ENCODE assay signal across 8 cellular contexts in the genomic region with DNA sequence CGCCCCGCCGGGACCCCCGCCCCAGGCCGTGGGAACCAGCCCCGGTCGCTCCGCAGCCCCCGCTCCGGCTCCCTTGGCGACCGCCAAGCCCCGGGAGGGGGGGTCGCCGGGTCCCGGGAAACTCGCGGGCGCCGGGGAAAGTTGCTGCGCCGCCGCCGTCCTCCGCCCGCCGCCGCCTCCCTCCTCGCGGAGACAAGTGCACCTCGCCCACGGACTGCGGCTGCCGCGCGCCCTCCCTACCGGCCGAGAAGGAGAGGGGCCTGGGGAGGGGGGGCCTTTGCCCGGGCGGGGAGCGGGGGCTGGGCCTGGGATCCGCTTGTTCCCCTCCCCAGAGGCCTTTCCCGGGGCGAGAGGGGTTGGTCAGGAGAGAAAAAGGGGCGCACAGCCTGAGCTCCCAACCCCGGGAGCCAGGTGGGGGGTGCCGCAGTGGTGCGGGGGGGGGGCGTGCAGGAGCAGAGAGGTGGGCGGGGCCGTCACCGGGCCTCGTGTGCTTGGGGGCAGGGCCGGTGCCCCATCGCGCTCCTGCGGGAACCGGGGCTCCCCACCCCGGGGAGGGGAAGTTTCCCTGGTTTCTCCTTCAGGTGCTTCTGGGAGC. TPM values are rescaled to one million over a fixed set of nuclear protein-coding genes. Genes with fewer than 3 reads are reported as not detected.
A peak's percentile ranks its signal among the peaks of the same experiment; 100 is the strongest.
DNase-seq lines count a peak whose midpoint lies in the region; ATAC-seq, FAIRE-seq and TF ChIP-seq lines count a peak whose summit lies in the region.
"Had no signal": no experiment of that assay in that cellular context is flagged by ENCODE, and none has a peak within 500 bp of the region (broad histone marks: within the 10 kb centered on the region; RNA-seq: fewer than 3 reads in every experiment).

No MANE protein-coding gene starts in this region.

- H3K9me3 ChIP-seq in H9 (ENCODE audit: control insufficient read depth, low read depth, low read length) (no peaks in the 10 kb centered on the region), psoas muscle (no peaks in the 10 kb centered on the region)

- no peak overlapping the region for H4K5ac ChIP-seq in H9 (ENCODE audit: insufficient read length, low read depth, low read length)

- ATAC-seq in psoas muscle: no peak

- FAIRE-seq in GM12891 (lab: Jason Lieb, UNC) (no peak), GM19239 (lab: Jason Lieb, UNC) (no peak)

- H3K27ac ChIP-seq in H9 (ENCODE audit: insufficient read length, low read depth, low read length): no peak overlapping the region
- peak overlapping the region; percentile 85 for H3K27ac ChIP-seq in psoas muscle

- H2AFZ ChIP-seq in H9 (ENCODE audit: low read length): no peak overlapping the region

- DNase-seq in GM12891 (ENCODE audit: insufficient read length, low spot score): peak; percentile 63
- DNase-seq in H9: no peak
- DNase-seq in RPMI8226: peak; percentile 58
- DNase-seq in fibroblast of mammary gland (ENCODE audit: low read depth): no peak
- DNase-seq in psoas muscle: no peak
- no peak for DNase-seq in GDM1 (lab: John Stamatoyannopoulos, UW)
- DNase-seq in GM19239 (ENCODE audit: insufficient read length, low spot score): no peak

- H3K27me3 Mint-ChIP-seq in H9 (ENCODE audit: low read depth): peaks cover 8% of the 10 kb centered on the region

- H3T11ph ChIP-seq in H9 (ENCODE audit: low read length): no peak overlapping the region

- H2BK5ac ChIP-seq in H9 (ENCODE audit: insufficient read length, low read length): no peak overlapping the region

- peaks cover 4% of the 10 kb centered on the region for H3K79me1 ChIP-seq in H9 (ENCODE audit: insufficient read depth, low read depth, low read length, poor library complexity, severe bottlenecking)

- peak overlapping the region; percentile 63 to 77; a peak in 3 of 5 replicates for H3K4me3 Mint-ChIP-seq in H9

- peak overlapping the region; percentile 57 for H3K18ac ChIP-seq in H9 (ENCODE audit: insufficient read length, low read depth, low read length)

- H3K27ac Mint-ChIP-seq in H9: no peak overlapping the region

- no peak overlapping the region for H4K91ac ChIP-seq in H9 (ENCODE audit: insufficient read length, low read depth, low read length)

- H3K79me2 ChIP-seq in H9 (ENCODE audit: insufficient read depth, low read length): peaks cover 2% of the 10 kb centered on the region; the same call in 1 of the 2 replicates

- H3K27me3 ChIP-seq in H9 (ENCODE audit: insufficient read depth, low read length) (no peaks in the 10 kb centered on the region), psoas muscle (ENCODE audit: insufficient read depth in 3 of 3, low read length in 2 of 3) (peaks cover 0 to 30% (median 11%) of the 10 kb centered on the region in 3 donors)

- no peak overlapping the region for H2BK15ac ChIP-seq in H9 (ENCODE audit: low read depth, low read length)

- peaks cover 3 to 15% (median 10%) of the 10 kb centered on the region in 3 experiments; a peak in 6 of 7 replicates for H3K36me3 Mint-ChIP-seq in H9 (ENCODE audit: insufficient read depth in 1 of 3, low read depth in 3 of 3)

- H3K23ac ChIP-seq in H9 (ENCODE audit: insufficient read length, low read depth, low read length): no peak overlapping the region

- no peak for TF ChIP-seq POLR2A in GM12891 (IDR thresholded peaks at IDR 0.05; ENCODE audit: low read depth, low read length)

- H3K9me3 Mint-ChIP-seq in H9: no peaks in the 10 kb centered on the region; a peak in 1 of 5 replicates

- H3K56ac ChIP-seq in H9 (ENCODE audit: insufficient read length, low read depth, low read length): no peak overlapping the region

- H4K20me1 ChIP-seq in H9 (ENCODE audit: control insufficient read depth, insufficient read depth, insufficient read length): peaks cover 3% of the 10 kb centered on the region

- no peak overlapping the region for H4K8ac ChIP-seq in H9 (replicated peaks; ENCODE audit: insufficient read length, low read depth, low read length)

- no peak overlapping the region for H2BK20ac ChIP-seq in H9 (ENCODE audit: low read depth, low read length, poor library complexity, severe bottlenecking)

- intact Hi-C loops in psoas muscle (cut with DNase I): no loop called here

- H3K14ac ChIP-seq in H9 (ENCODE audit: insufficient read depth, low read length): no peak overlapping the region

- H3K4me1 ChIP-seq in H9 (ENCODE audit: insufficient read depth, low read length) (peaks cover 4% of the 10 kb centered on the region; the same call in 1 of the 2 replicates), psoas muscle (peaks cover 4% of the 10 kb centered on the region)

- H3K4me3 ChIP-seq in fibroblast of mammary gland (ENCODE audit: control insufficient read depth, low read depth, low read length) (peak overlapping the region; percentile 19), psoas muscle (peak overlapping the region; percentile 79)

- H3K9ac ChIP-seq in H9 (ENCODE audit: extremely low read depth, insufficient read length, low read length): peak overlapping the region; percentile 43

- H3K4ac ChIP-seq in H9 (ENCODE audit: low read depth, low read length): no peak overlapping the region

- no CpG with 5 or more reads among the region's 59 CpGs for WGBS in H9 (ENCODE audit: extremely low coverage, insufficient read length, low lambda C conversion rate)
- WGBS in psoas muscle, 3 donors: 1 to 2% (median 1%) methylated on average over 13 to 55 of the region's 59 CpGs

- no peaks in the 10 kb centered on the region for H3K36me3 ChIP-seq in psoas muscle (ENCODE audit: insufficient read depth in 1 of 2, low read depth in 1 of 2)

- H3K4me1 Mint-ChIP-seq in H9: peaks cover 18 to 35% of the 10 kb centered on the region in 2 experiments

- peak overlapping the region; percentile 63 for H3K4me2 ChIP-seq in H9 (ENCODE audit: insufficient read depth, insufficient read length, low read length)

- no peak overlapping the region for H2BK120ac ChIP-seq in H9 (ENCODE audit: low read depth, low read length, poor library complexity, severe bottlenecking)

- peaks cover 7% of the 10 kb centered on the region for H3K23me2 ChIP-seq in H9 (ENCODE audit: insufficient read length, low read depth, low read length, poor library complexity, severe bottlenecking)

- H2BK12ac ChIP-seq in H9 (ENCODE audit: insufficient read length, low read depth, low read length): no peak overlapping the region

- H2AK5ac ChIP-seq in H9 (ENCODE audit: insufficient read length, low read length): no peak overlapping the region

- no peak for TF ChIP-seq CTCF in H9 (conservative IDR thresholded peaks at IDR 0.05)
- TF ChIP-seq CTCF in fibroblast of mammary gland (conservative IDR thresholded peaks at IDR 0.05; ENCODE audit: control insufficient read depth, insufficient read depth, low read depth, low read length): no peak
- TF ChIP-seq CTCF in psoas muscle (IDR thresholded peaks at IDR 0.05): no peak

TF ChIP-seq in GM12891, 5 proteins besides CTCF, POLR2A, EP300 and RAD21:
- TF ChIP-seq POU2F2 (IDR thresholded peaks at IDR 0.05; ENCODE audit: low read depth, low read length) (no peak), TAF1 (IDR thresholded peaks at IDR 0.05; ENCODE audit: low read depth, low read length) (no peak), PAX5 (IDR thresholded peaks at IDR 0.05; ENCODE audit: insufficient read depth, low read length, severe bottlenecking) (no peak), POLR2AphosphoS5 (IDR thresholded peaks at IDR 0.05; ENCODE audit: low read depth, low read length) (no peak), SPI1 (IDR thresholded peaks at IDR 0.05; ENCODE audit: low read depth, low read length) (no peak)

RNA-seq across cellular contexts. Expression of gene AGRN, which starts 0.6 kb away (rescaled TPM):
- 14.4 TPM for polyA plus RNA-seq in GM12891 (2012; ENCODE audit: low read depth, missing spikeins)
- total RNA-seq in H9 (2021) (173 and 175 TPM in 2 replicates), psoas muscle (1 to 10 TPM; 3.4 to 5.4 (median 4.6) TPM)
- polyA plus RNA-seq in psoas muscle: 1 to 10 TPM; 1.3 to 3.0 (median 1.4) TPM

RNA-seq across cellular contexts. Expression of gene ISG15, which starts 7.2 kb away (rescaled TPM):
- 191 TPM for polyA plus RNA-seq in GM12891 (2012; ENCODE audit: low read depth, missing spikeins)
- total RNA-seq in H9 (2021): 39.7 and 40.8 TPM in 2 replicates
- 10 to 100 TPM in 1 of 4 donors, 1 to 10 TPM in 3; 2.9 to 12.4 (median 8.1) TPM for total RNA-seq in psoas muscle
- polyA plus RNA-seq in psoas muscle: 10 to 100 TPM; 13.3 to 22.1 (median 17.1) TPM

RNA-seq across cellular contexts. Expression of gene HES4, which starts 20.6 kb away (rescaled TPM):
- 0.45 TPM for polyA plus RNA-seq in GM12891 (2012; ENCODE audit: low read depth, missing spikeins)
- total RNA-seq in H9 (2021): 3.7 and 4.0 TPM in 2 replicates
- total RNA-seq in psoas muscle: 10 to 100 TPM in 3 of 4 donors, 1 to 10 TPM in 1; 7.2 to 21.8 (median 12.6) TPM
- 10 to 100 TPM in 1 of 3 donors, 1 to 10 TPM in 2; 2.3 to 20.2 (median 5.4) TPM for polyA plus RNA-seq in psoas muscle

RNA-seq across cellular contexts. Expression of gene PERM1, which starts 38.6 kb away (rescaled TPM):
- 0.15 TPM for polyA plus RNA-seq in GM12891 (2012; ENCODE audit: low read depth, missing spikeins)
- total RNA-seq in H9 (2021) (not detected in 2 replicates), psoas muscle (100 to 1,000 TPM in 2 of 4 donors, 10 to 100 TPM in 2; 13.9 to 249 (median 109) TPM)
- polyA plus RNA-seq in psoas muscle: 100 to 1,000 TPM in 1 of 3 donors, 10 to 100 TPM in 2; 38.1 to 239 (median 58.5) TPM
- total RNA-seq: activated CD8-positive, alpha-beta memory T cell treated with anti-CD3 and anti-CD28 coated beads for 36 hours had no signal

RNA-seq across cellular contexts. Expression of gene RNF223, which starts 53.6 kb away (rescaled TPM):
- 0.08 TPM for polyA plus RNA-seq in GM12891 (2012; ENCODE audit: low read depth, missing spikeins)
- total RNA-seq in H9 (2021): not detected in 2 replicates
- total RNA-seq in psoas muscle: not detected
- polyA plus RNA-seq in psoas muscle: not detected
- total RNA-seq: activated CD8-positive, alpha-beta memory T cell treated with anti-CD3 and anti-CD28 coated beads for 36 hours had no signal

Comparison
In these comparisons a context has a peak if more than half of its experiments do, and no peak if none do; other contexts are left out.
1. DNase-seq: peak in GM12891 (single experiment) and RPMI8226 (single experiment); none in H9 (single experiment), fibroblast of mammary gland (single experiment), psoas muscle (0 of 2), GDM1 (single experiment) and GM19239 (single experiment).
2. RNA of gene AGRN, which starts 0.6 kb away (total RNA-seq): 173 to 175 TPM in H9; 3.4 to 5.4 TPM in psoas muscle; every median in the first group is over 10 times any median in the second.